8 cellular contexts compared by ENCODE assay signal in the genomic region with DNA sequence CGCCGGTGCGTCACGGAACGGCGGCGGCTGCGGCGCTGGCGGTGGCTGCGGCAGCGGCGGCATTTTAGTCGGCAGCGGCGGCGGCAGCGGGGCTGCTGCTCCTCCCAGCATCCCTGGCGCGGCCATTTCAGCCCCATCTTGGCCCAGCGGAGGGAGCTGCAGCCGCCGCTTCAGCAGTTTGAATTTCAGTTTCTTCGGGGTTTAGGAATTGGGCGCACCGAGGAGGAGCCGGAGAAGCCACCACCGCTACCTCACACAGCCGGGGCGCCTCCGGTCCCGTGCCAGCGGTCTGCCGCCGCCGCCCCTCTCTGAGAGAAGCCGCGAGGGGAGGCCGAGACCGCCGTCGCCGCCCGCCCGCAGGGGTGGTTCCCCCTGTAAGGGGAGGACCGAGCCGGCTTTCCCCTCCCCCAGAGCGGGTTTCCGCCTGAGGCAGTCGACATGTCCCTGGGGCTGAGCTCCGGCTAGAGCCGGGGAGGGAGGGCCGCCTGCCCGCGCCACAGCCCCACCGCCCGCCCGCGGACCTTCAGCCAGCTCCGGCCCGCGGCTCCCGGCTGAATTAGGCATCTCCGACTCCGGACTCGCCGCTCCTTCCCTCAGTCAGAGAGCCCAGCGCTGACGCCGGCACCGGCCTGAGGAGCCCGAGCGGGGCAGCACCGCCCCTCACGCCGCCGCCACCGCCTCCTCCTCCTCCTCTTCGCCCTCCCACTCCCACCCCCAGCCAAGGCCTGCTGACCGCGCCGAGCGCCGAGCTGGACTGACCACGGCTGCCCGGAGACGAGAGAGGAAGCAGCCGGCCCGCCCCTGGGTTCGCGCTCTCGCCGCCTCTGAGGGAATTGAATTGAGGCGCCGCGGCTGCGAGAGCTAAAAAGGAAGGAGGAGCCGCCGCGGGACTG. TPM values are rescaled to one million over a fixed set of nuclear protein-coding genes. Genes with fewer than 3 reads are reported as not detected.
DNase-seq lines count a peak whose midpoint lies in the region; ATAC-seq and TF ChIP-seq lines count a peak whose summit lies in the region.

TSS of gene TSC22D2 (plus strand) at position 67 of the 893 bp plus-strand sequence. CDS start 1,053 bp downstream, outside the sequence.

- peak within 1 kb of the TSS; percentile 99 for H3K27ac Mint-ChIP-seq in activated B cell treated with CpG ODN at 0.5 μM for 24 hours

- peaks cover 37% of the 10 kb centered on the region for H3K36me3 Mint-ChIP-seq in activated B cell treated with CpG ODN at 0.5 μM for 24 hours (ENCODE audit: low read depth)

- peak within 1 kb of the TSS; percentile 90 to 92 for H3K4me3 ChIP-seq in cardiac fibroblast (replicated peaks in 1 of 2; ENCODE audit: low read depth in 2 of 2, low read length in 2 of 2)

- no peaks in the 10 kb centered on the region for H3K27me3 Mint-ChIP-seq in activated B cell treated with CpG ODN at 0.5 μM for 24 hours

- H3K4me1 Mint-ChIP-seq in activated B cell treated with CpG ODN at 0.5 μM for 24 hours = peaks cover 34% of the 10 kb centered on the region

- ATAC-seq in GM18868 (IDR thresholded peaks at IDR 0.05; ENCODE audit: unreplicated experiment) (peak; percentile 67), HG03103 (IDR thresholded peaks at IDR 0.05; ENCODE audit: low read depth, unreplicated experiment) (peak; percentile 51), activated B cell treated with CpG ODN at 0.5 μM for 24 hours (ENCODE audit: low read depth) (peak; percentile 71)

- POLR2A ChIA-PET in activated B cell treated with CpG ODN at 0.5 μM for 24 hours (lab: Charles Lee) = interaction anchor here (0.6 to 7.0 kb wide), 44 partner anchors 9 to 1790 kb away, joined by 3 to 157 read pairs (median 4); partner anchors contain the start of genes EIF2A, P2RY14, RNF13 and SELENOT

- peak within 1 kb of the TSS; percentile 94 for H3K4me3 Mint-ChIP-seq in activated B cell treated with CpG ODN at 0.5 μM for 24 hours

- no peaks in the 10 kb centered on the region for H3K9me3 Mint-ChIP-seq in activated B cell treated with CpG ODN at 0.5 μM for 24 hours

- DNase-seq in AG08396 (ENCODE audit: low spot score) = peak; percentile 93
- DNase-seq in NCI-H2196 treated with DMSO at 0.1 percent for 48 hours (lab: John Stamatoyannopoulos, UW; ENCODE audit: unreplicated experiment) = peak; percentile 93
- peak; percentile 99 for DNase-seq in activated B cell treated with CpG ODN at 0.5 μM for 24 hours
- peak; percentile 95 to 97 for DNase-seq in cardiac fibroblast (ENCODE audit: low read depth in 2 of 2)
- peak; percentile 95 for DNase-seq in iris pigment epithelial cell (ENCODE audit: low read depth)
- DNase-seq in stimulated activated CD4-positive, alpha-beta T cell treated with anti-CD3 and anti-CD28 coated beads, Interleukin-12 subunit alpha, Interleukin-12 subunit beta, amount 100 ng/mL, for 4 hours = peak; percentile 98

- intact Hi-C loops in activated B cell treated with CpG ODN at 0.5 μM for 24 hours (cut with micrococcal nuclease) = loop anchor here (1.0 to 10.0 kb wide), 12 partner anchors 23 to 1416 kb away; partner anchors contain the start of genes COMMD2, EIF2A, ERICH6 and GYG1

- CTCF ChIA-PET in activated B cell treated with CpG ODN at 0.5 μM for 24 hours (lab: Charles Lee) = interaction anchor here (0.7 to 3.6 kb wide), 14 partner anchors 10 to 437 kb away, joined by 3 to 30 read pairs (median 4); no protein-coding TSS in a partner anchor

- TF ChIP-seq CTCF in activated B cell treated with CpG ODN at 0.5 μM for 24 hours (IDR thresholded peaks at IDR 0.05) (no peak), cardiac fibroblast (IDR thresholded peaks at IDR 0.05; ENCODE audit: low read depth, low read length) (no peak)

RNA-seq across cellular contexts. Expression of gene TSC22D2, which starts in this region (rescaled TPM):
- total RNA-seq in activated B cell treated with CpG ODN at 0.5 μM for 24 hours = 35.9 and 38.9 TPM in 2 replicates

Comparison
In these comparisons a context has a peak if more than half of its experiments do, and no peak if none do; other contexts are left out.
1. Peak in every context shown above with its lines: DNase-seq, ATAC-seq and H3K4me3 ChIP-seq.